25 cellular contexts compared by ENCODE assay signal in genomic region chr10:106479619-106480018, GRCh38.
A peak's percentile ranks its signal among the peaks of the same experiment; 100 is the strongest.
DNase-seq lines count a peak whose midpoint lies in the region; ATAC-seq, FAIRE-seq and TF ChIP-seq lines count a peak whose summit lies in the region.
"Had no signal": no experiment of that assay in that cellular context is flagged by ENCODE, and none has a peak within 500 bp of the region (broad histone marks: within the 10 kb centered on the region; RNA-seq: fewer than 3 reads in every experiment).

No MANE protein-coding gene starts in this region.

- ATAC-seq in SK-N-SH treated with all-trans-retinoic acid at 6 μM for 48 hours, result no peak
- ATAC-seq: CD8-positive, alpha-beta T cell had no signal

- CTCF ChIA-PET in SK-N-SH (lab: Yijun Ruan, JAX), result no interaction called here

- H3K9ac ChIP-seq in SK-N-SH, result no peak overlapping the region
- H3K9ac ChIP-seq in astrocyte (ENCODE audit: low read length), result no peak overlapping the region
- H3K9ac ChIP-seq in mesendoderm (ENCODE audit: low read length), result no peak overlapping the region
- H3K9ac ChIP-seq: BLaER1, GM23248 had no signal

- H3K27ac ChIP-seq in SK-N-SH (ENCODE audit: low read depth in 2 of 2, low read length in 1 of 2) (no peak overlapping the region; a peak in 1 of 4 replicates), astrocyte (ENCODE audit: low read depth, low read length) (no peak overlapping the region), mesendoderm (ENCODE audit: low read depth, low read length) (no peak overlapping the region)
- H3K27ac ChIP-seq: 22Rv1, BLaER1, C4-2B, GM23248 had no signal

- H3K27me3 Mint-ChIP-seq in astrocyte (ENCODE audit: low read depth, unreplicated experiment), result peaks cover 3% of the 10 kb centered on the region
- H3K27me3 Mint-ChIP-seq: B cell; CD4-positive, CD25-positive, alpha-beta regulatory T cell had no signal

- H3K36me3 Mint-ChIP-seq in astrocyte (ENCODE audit: low read depth, unreplicated experiment), result no peaks in the 10 kb centered on the region
- H3K36me3 Mint-ChIP-seq: CD4-positive, CD25-positive, alpha-beta regulatory T cell; CD8-positive, alpha-beta T cell had no signal

- no peaks in the 10 kb centered on the region for H3K4me1 Mint-ChIP-seq in astrocyte (ENCODE audit: low read depth, unreplicated experiment)
- H3K4me1 Mint-ChIP-seq: B cell; CD4-positive, CD25-positive, alpha-beta regulatory T cell had no signal

- no peak overlapping the region for H4K5ac ChIP-seq in mesendoderm (ENCODE audit: low read length)

- H3K23ac ChIP-seq in mesendoderm (ENCODE audit: low read length), result no peak overlapping the region

- H3K36me3 ChIP-seq in SK-N-SH (replicated peaks in 1 of 2; ENCODE audit: control insufficient read depth in 1 of 2, insufficient read depth in 2 of 2, low read length in 1 of 2) (no peaks in the 10 kb centered on the region), astrocyte (ENCODE audit: insufficient read depth, low read length) (no peaks in the 10 kb centered on the region), mesendoderm (ENCODE audit: control insufficient read depth, insufficient read depth, low read length) (no peaks in the 10 kb centered on the region)
- H3K36me3 ChIP-seq: BLaER1 had no signal

- H3K9me2 ChIP-seq in SK-N-SH, result no peaks in the 10 kb centered on the region

- H3K4ac ChIP-seq in mesendoderm (ENCODE audit: low read depth, low read length), result no peak overlapping the region

- POLR2A ChIA-PET in SK-N-SH (lab: Yijun Ruan, JAX), result no interaction called here

- H3K4me1 ChIP-seq in SK-N-SH (ENCODE audit: control insufficient read depth in 1 of 2, insufficient read depth in 2 of 2, low read depth in 1 of 2, low read length in 1 of 2) (peaks cover 0 to 6% of the 10 kb centered on the region in 2 experiments; a peak in 2 of 4 replicates), astrocyte (ENCODE audit: insufficient read depth, low read length) (no peaks in the 10 kb centered on the region), mesendoderm (ENCODE audit: control insufficient read depth, low read depth, low read length) (peaks cover 1% of the 10 kb centered on the region)
- H3K4me1 ChIP-seq: BLaER1, Caco-2 had no signal

- H4K20me1 ChIP-seq in SK-N-SH (ENCODE audit: insufficient read depth) (no peaks in the 10 kb centered on the region), astrocyte (ENCODE audit: insufficient read depth, low read length) (no peaks in the 10 kb centered on the region)
- H4K20me1 ChIP-seq: BLaER1 had no signal

- H3K18ac ChIP-seq in mesendoderm (ENCODE audit: low read length), result no peak overlapping the region

- 36% methylated on average over 4 of the region's 4 CpGs for WGBS in SK-N-SH (ENCODE audit: low lambda C conversion rate)
- no CpG with 5 or more reads among the region's 4 CpGs for WGBS in mesendoderm (ENCODE audit: extremely low coverage, insufficient coverage, low lambda C conversion rate)

- H3K9me3 Mint-ChIP-seq in astrocyte (ENCODE audit: unreplicated experiment), result no peaks in the 10 kb centered on the region

- TF ChIP-seq CTCF in SK-N-SH (IDR thresholded peaks at IDR 0.05), result no peak
- TF ChIP-seq CTCF in astrocyte (IDR thresholded peaks at IDR 0.05; ENCODE audit: insufficient read depth, low read depth, low read length), result no peak
- no peak for TF ChIP-seq CTCF in fibroblast of pulmonary artery (IDR thresholded peaks at IDR 0.05; ENCODE audit: low read length, missing control alignments)

- no peak overlapping the region for H3K27ac Mint-ChIP-seq in astrocyte (ENCODE audit: unreplicated experiment)
- H3K27ac Mint-ChIP-seq: B cell; CD4-positive, CD25-positive, alpha-beta regulatory T cell; CD8-positive, alpha-beta T cell had no signal

- no peak overlapping the region for H3K4me2 ChIP-seq in SK-N-SH
- H3K4me2 ChIP-seq in astrocyte (ENCODE audit: low read length), result no peak overlapping the region
- no peak overlapping the region for H3K4me2 ChIP-seq in mesendoderm (ENCODE audit: low read length)
- H3K4me2 ChIP-seq: BLaER1 had no signal

- H2AFZ ChIP-seq in SK-N-SH (ENCODE audit: low read depth) (no peak overlapping the region), astrocyte (ENCODE audit: low read depth, low read length) (no peak overlapping the region)
- H2AFZ ChIP-seq: GM23248 had no signal

- no peak for TF ChIP-seq RAD21 in SK-N-SH (IDR thresholded peaks at IDR 0.05; ENCODE audit: low read length)

- no peak overlapping the region for H2BK15ac ChIP-seq in mesendoderm (replicated peaks; ENCODE audit: low read depth)

- H3K27me3 ChIP-seq in SK-N-SH (ENCODE audit: insufficient read depth) (no peaks in the 10 kb centered on the region), astrocyte (ENCODE audit: insufficient read depth, low read length) (no peaks in the 10 kb centered on the region), mesendoderm (ENCODE audit: insufficient read depth, low read length, poor library complexity) (no peaks in the 10 kb centered on the region)
- H3K27me3 ChIP-seq: BLaER1 had no signal

- no peak overlapping the region for H3K4me3 Mint-ChIP-seq in astrocyte (ENCODE audit: unreplicated experiment)
- H3K4me3 Mint-ChIP-seq: B cell; CD4-positive, CD25-positive, alpha-beta regulatory T cell; CD8-positive, alpha-beta T cell had no signal

- no peaks in the 10 kb centered on the region for H3K79me2 ChIP-seq in SK-N-SH (ENCODE audit: insufficient read depth)
- no peaks in the 10 kb centered on the region for H3K79me2 ChIP-seq in astrocyte (ENCODE audit: insufficient read depth, low read length)
- H3K79me2 ChIP-seq in mesendoderm (ENCODE audit: control insufficient read depth, insufficient read depth, low read length), result no peaks in the 10 kb centered on the region

- peak in 1 of 2 experiments; percentile 56; a peak in 1 of 4 replicates for TF ChIP-seq EP300 in SK-N-SH (IDR thresholded peaks at IDR 0.05; ENCODE audit: borderline replicate concordance in 1 of 2, low read depth in 1 of 2, low read length in 1 of 2)

- no peak overlapping the region for H2BK120ac ChIP-seq in mesendoderm (ENCODE audit: low read depth, low read length)

- H4K8ac ChIP-seq in mesendoderm (ENCODE audit: low read depth, low read length), result no peak overlapping the region

- H3K9me3 ChIP-seq in SK-N-SH, result no peaks in the 10 kb centered on the region
- H3K9me3 ChIP-seq in astrocyte (ENCODE audit: insufficient read depth, low read depth, low read length), result no peaks in the 10 kb centered on the region
- H3K9me3 ChIP-seq: BLaER1, Caco-2 had no signal

- H3K4me3 ChIP-seq in SK-N-SH (ENCODE audit: low read depth in 2 of 2, low read length in 1 of 2) (no peak overlapping the region), astrocyte (ENCODE audit: insufficient read depth, low read depth, low read length) (no peak overlapping the region), fibroblast of pulmonary artery (replicated peaks; ENCODE audit: low read depth, low read length) (no peak overlapping the region), mesendoderm (ENCODE audit: low read length) (no peak overlapping the region)
- H3K4me3 ChIP-seq: BLaER1, GM23248 had no signal

- no peak for FAIRE-seq in astrocyte (lab: Jason Lieb, UNC)
- FAIRE-seq: A204.1, G401.6, GM12892, GM19239, H1 had no signal

- H3F3A ChIP-seq in SK-N-SH (replicated peaks; ENCODE audit: insufficient read depth), result no peaks in the 10 kb centered on the region

- DNase-seq in SK-N-SH (no peak), astrocyte (ENCODE audit: low read depth) (peak; percentile 1), fibroblast of pulmonary artery (ENCODE audit: low read depth) (peak; percentile 11), mesendoderm (peak; percentile 83), NOMO-1 treated with dmso at 0.1 percent for 144 hours (lab: John Stamatoyannopoulos, UW; ENCODE audit: unreplicated experiment) (no peak), NCI-H2029 (lab: John Stamatoyannopoulos, UW) (no peak)
- DNase-seq in effector CD4-positive, alpha-beta T cell, result no peak
- DNase-seq: Caco-2; CD4-positive, CD25-positive, alpha-beta regulatory T cell; CD8-positive, alpha-beta T cell; DMS153; DND-41; GM23248; H7; HCEC 1CT had no signal

- no peak overlapping the region for H2AK5ac ChIP-seq in mesendoderm (ENCODE audit: low read length)

- no peaks in the 10 kb centered on the region for H3K79me1 ChIP-seq in mesendoderm (ENCODE audit: low read length)

- H2BK5ac ChIP-seq in mesendoderm (ENCODE audit: low read length), result no peak overlapping the region

- no peak overlapping the region for H3K56ac ChIP-seq in mesendoderm (ENCODE audit: low read length)

TF ChIP-seq in SK-N-SH, 30 proteins besides CTCF, POLR2A, EP300 and RAD21:
- TF ChIP-seq GATA2 (CRISPR knock-in tag; IDR thresholded peaks at IDR 0.05) (peak; percentile 28; the same call in 1 of the 2 replicates), FOXM1 (IDR thresholded peaks at IDR 0.05; ENCODE audit: low read depth) (no peak)

TF ChIP-seq in SK-N-SH treated with all-trans-retinoic acid at 6 μM for 48 hours, 23 proteins besides CTCF, POLR2A, EP300 and RAD21 (continues in another document):
- TF ChIP-seq ZNF70 (CRISPR knock-in tag; IDR thresholded peaks at IDR 0.05) (no peak), TSHZ2 (CRISPR knock-in tag; IDR thresholded peaks at IDR 0.05) (no peak), CSDC2 (CRISPR knock-in tag; IDR thresholded peaks at IDR 0.05) (no peak), ISL1 (CRISPR knock-in tag; IDR thresholded peaks at IDR 0.05) (no peak), ZFP30 (CRISPR knock-in tag; IDR thresholded peaks at IDR 0.05) (no peak), TCF4 (CRISPR knock-in tag; IDR thresholded peaks at IDR 0.05; ENCODE audit: borderline replicate concordance) (no peak)

Comparison
In these comparisons a context has a peak if more than half of its experiments do, and no peak if none do; other contexts are left out.
1. DNase-seq: peak in astrocyte (single experiment), fibroblast of pulmonary artery (single experiment) and mesendoderm (single experiment); none in SK-N-SH (single experiment), NOMO-1 treated with dmso at 0.1 percent for 144 hours (single experiment), effector CD4-positive, alpha-beta T cell (single experiment) and NCI-H2029 (single experiment).